1 cellular context compared by ENCODE assay signal in the genomic region with DNA sequence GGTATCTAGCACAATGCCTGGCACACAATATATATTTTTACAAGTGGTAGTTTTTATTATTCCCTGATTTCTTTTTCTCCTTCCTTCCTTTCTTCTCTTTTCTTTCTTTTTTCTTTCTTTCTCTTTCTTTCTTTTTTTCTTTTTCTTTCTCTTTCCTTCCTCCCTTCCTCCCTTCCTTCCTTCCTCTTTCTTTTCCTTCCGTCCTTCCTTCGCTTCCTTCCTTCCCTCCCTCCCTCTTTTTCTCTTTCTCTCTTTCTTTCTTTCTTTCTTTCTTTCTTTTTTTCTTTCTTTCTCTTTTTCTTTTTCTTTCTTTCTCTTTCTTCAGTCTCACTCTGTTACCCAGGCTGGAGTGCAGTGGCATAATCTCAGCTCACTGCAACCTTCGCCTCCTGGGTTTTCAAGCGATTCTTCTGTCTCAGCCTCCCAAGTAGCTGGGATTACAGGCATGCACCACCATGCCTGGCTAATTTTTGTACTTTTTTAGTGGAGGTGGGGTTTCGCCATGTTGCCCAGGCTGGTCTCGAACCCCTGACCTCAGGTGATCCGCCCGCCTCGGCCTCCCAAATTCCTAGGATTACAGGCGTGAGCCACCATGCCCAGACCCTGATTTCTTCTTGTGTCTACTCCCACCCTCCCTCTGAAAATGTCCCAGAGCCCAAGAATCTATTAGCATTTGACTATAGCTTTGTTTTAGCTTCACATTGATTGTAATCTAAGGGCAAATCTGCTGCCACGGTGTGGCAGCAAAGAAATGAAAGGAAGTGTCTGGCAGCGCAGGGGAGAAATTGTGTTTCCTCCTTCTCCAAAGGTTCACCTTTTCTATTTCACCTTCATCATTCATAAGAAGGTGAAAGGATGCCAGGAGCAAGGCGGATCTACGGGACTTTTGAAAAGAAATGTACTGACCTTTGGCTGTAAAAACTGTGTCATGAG.
TF ChIP-seq lines count a peak whose summit lies in the region.

No MANE protein-coding gene starts in this region.

TF ChIP-seq in GM12878, 131 proteins besides CTCF, POLR2A, EP300 and RAD21:
- TF ChIP-seq KLF5 (IDR thresholded peaks at IDR 0.05; ENCODE audit: partially characterized antibody) = no peak
- TF ChIP-seq, protein P1, sequence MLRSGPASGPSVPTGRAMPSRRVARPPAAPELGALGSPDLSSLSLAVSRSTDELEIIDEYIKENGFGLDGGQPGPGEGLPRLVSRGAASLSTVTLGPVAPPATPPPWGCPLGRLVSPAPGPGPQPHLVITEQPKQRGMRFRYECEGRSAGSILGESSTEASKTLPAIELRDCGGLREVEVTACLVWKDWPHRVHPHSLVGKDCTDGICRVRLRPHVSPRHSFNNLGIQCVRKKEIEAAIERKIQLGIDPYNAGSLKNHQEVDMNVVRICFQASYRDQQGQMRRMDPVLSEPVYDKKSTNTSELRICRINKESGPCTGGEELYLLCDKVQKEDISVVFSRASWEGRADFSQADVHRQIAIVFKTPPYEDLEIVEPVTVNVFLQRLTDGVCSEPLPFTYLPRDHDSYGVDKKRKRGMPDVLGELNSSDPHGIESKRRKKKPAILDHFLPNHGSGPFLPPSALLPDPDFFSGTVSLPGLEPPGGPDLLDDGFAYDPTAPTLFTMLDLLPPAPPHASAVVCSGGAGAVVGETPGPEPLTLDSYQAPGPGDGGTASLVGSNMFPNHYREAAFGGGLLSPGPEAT (IDR thresholded peaks at IDR 0.05; ENCODE audit: low read depth) = peak; percentile 50; the same call in 1 of the 2 replicates
- 0 out of 2 replicates have a peak, but pooled peaks have one; percentile 18 for TF ChIP-seq IKZF1 (conservative IDR thresholded peaks at IDR 0.05)
- peak; percentile 17; the same call in 1 of the 2 replicates for TF ChIP-seq SMC3 (IDR thresholded peaks at IDR 0.05; ENCODE audit: borderline replicate concordance, low read length)
- 0 out of 2 replicates have a peak, but pooled peaks have one; percentile 63 for TF ChIP-seq YBX1 (IDR thresholded peaks at IDR 0.05)
